In the genomic region with DNA sequence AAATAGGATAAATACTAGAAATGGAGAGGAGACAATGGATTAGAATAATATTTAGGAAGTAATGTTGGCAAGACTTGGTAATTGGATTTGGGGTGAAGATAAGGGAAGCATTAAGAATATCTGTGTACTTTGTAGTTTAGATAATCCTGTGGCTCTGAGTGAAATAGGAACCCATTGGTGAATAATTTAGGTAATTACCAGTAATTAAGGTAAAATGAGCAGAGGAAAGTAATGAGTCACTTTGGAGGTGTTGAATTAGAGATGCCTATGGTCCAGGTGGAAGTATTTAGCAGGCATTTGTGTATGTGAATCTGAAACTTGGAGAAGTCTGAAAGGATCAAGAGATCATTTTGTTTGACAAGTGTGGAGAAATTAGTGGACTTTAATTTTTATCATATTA, we compare ENCODE assay signal across 1 cellular context.
TF ChIP-seq lines count a peak whose summit lies in the region.

No MANE protein-coding gene starts in this region.

TF ChIP-seq in SK-N-SH, 30 proteins besides CTCF, POLR2A, EP300 and RAD21 (continued from another document):
- TF ChIP-seq TAF1 (IDR thresholded peaks at IDR 0.05; ENCODE audit: borderline replicate concordance, low read depth, low read length) (no peak), RXRA (IDR thresholded peaks at IDR 0.05; ENCODE audit: borderline replicate concordance, low read depth) (no peak), FOXM1 (IDR thresholded peaks at IDR 0.05; ENCODE audit: low read depth) (no peak), TEAD4 (IDR thresholded peaks at IDR 0.05; ENCODE audit: borderline replicate concordance, insufficient read depth) (no peak), SIN3A (IDR thresholded peaks at IDR 0.05; ENCODE audit: borderline replicate concordance, low read depth, low read length) (no peak), EZH2phosphoT487 (IDR thresholded peaks at IDR 0.05; ENCODE audit: borderline replicate concordance, low read depth) (no peak), REST (IDR thresholded peaks at IDR 0.05; ENCODE audit: low read depth, low read length) (no peak), GABPA (IDR thresholded peaks at IDR 0.05; ENCODE audit: low read depth) (no peak), POLR2AphosphoS5 (IDR thresholded peaks at IDR 0.05; ENCODE audit: low read depth, low read length) (no peak), MEF2A (IDR thresholded peaks at IDR 0.05; ENCODE audit: borderline replicate concordance, low read depth) (no peak), NRF1 (IDR thresholded peaks at IDR 0.05; ENCODE audit: low read depth, low read length) (no peak), MXI1 (IDR thresholded peaks at IDR 0.05; ENCODE audit: low read depth, low read length) (no peak), GATA2 (CRISPR knock-in tag; IDR thresholded peaks at IDR 0.05) (no peak), CHD2 (IDR thresholded peaks at IDR 0.05; ENCODE audit: low read length, partially characterized antibody) (no peak), ELF1 (IDR thresholded peaks at IDR 0.05) (no peak), SMC3 (IDR thresholded peaks at IDR 0.05; ENCODE audit: low read depth, low read length) (no peak)
